Comparison of ENCODE assay signal across 8 cellular contexts in genomic region chr1:52348704-52349301, GRCh38. TPM values are rescaled to one million over a fixed set of nuclear protein-coding genes. Genes with fewer than 3 reads are reported as not detected.
DNase-seq lines count a peak whose midpoint lies in the region; ATAC-seq and TF ChIP-seq lines count a peak whose summit lies in the region.

No MANE protein-coding gene starts in this region.

- H3K4me1 Mint-ChIP-seq in T-cell: peaks cover 1 to 11% (median 5%) of the 10 kb centered on the region in 3 donors
- no peaks in the 10 kb centered on the region for H3K4me1 Mint-ChIP-seq in stimulated activated effector memory CD8-positive, alpha-beta T cell treated with anti-CD3 and anti-CD28 coated beads, Interleukin-12 subunit alpha, Interleukin-12 subunit beta, amount 100 ng/mL, for 72 hours

- H3K4me3 Mint-ChIP-seq in T-cell: no peak overlapping the region
- no peak overlapping the region for H3K4me3 Mint-ChIP-seq in stimulated activated effector memory CD8-positive, alpha-beta T cell treated with anti-CD3 and anti-CD28 coated beads, Interleukin-12 subunit alpha, Interleukin-12 subunit beta, amount 100 ng/mL, for 72 hours

- peaks cover 8% of the 10 kb centered on the region for H3K36me3 Mint-ChIP-seq in T-cell
- peaks cover 29% of the 10 kb centered on the region for H3K36me3 Mint-ChIP-seq in stimulated activated effector memory CD8-positive, alpha-beta T cell treated with anti-CD3 and anti-CD28 coated beads, Interleukin-12 subunit alpha, Interleukin-12 subunit beta, amount 100 ng/mL, for 72 hours

- ATAC-seq in T-cell (replicated peaks in 1 of 4) (peak in 2 of 4 experiments; percentile 20 to 35), HG02763 (IDR thresholded peaks at IDR 0.05; ENCODE audit: unreplicated experiment) (no peak)
- ATAC-seq in stimulated activated effector memory CD8-positive, alpha-beta T cell treated with anti-CD3 and anti-CD28 coated beads, Interleukin-12 subunit alpha, Interleukin-12 subunit beta, amount 100 ng/mL, for 72 hours: no peak

- peak overlapping the region; percentile 55 to 74 for H3K27ac Mint-ChIP-seq in T-cell
- H3K27ac Mint-ChIP-seq in stimulated activated effector memory CD8-positive, alpha-beta T cell treated with anti-CD3 and anti-CD28 coated beads, Interleukin-12 subunit alpha, Interleukin-12 subunit beta, amount 100 ng/mL, for 72 hours: peak overlapping the region; percentile 58

- no peaks in the 10 kb centered on the region for H3K4me1 ChIP-seq in cardiac muscle cell (ENCODE audit: low read depth)

- no peaks in the 10 kb centered on the region for H3K9me3 ChIP-seq in cardiac muscle cell (ENCODE audit: low read depth)

- CTCF ChIA-PET in T-cell (lab: Charles Lee): no interaction called here

- H3K27ac ChIP-seq in cardiac muscle cell: peak overlapping the region; percentile 81

- POLR2A ChIA-PET in T-cell (lab: Charles Lee): interaction anchor here (0.6 kb wide), 2 partner anchors 19 to 1234 kb away, joined by 3 to 6 read pairs; no protein-coding TSS in a partner anchor

- H3K27me3 ChIP-seq in cardiac muscle cell: no peaks in the 10 kb centered on the region

- no peak overlapping the region for H3K4me3 ChIP-seq in cardiac muscle cell

- DNase-seq in NCI-H510A treated with DMSO at 0.1 percent for 48 hours (lab: John Stamatoyannopoulos, UW) (peak; percentile 27), NCI-H510A (lab: John Stamatoyannopoulos, UW) (no peak), T-cell (no peak), cardiac muscle cell (ENCODE audit: low read depth in 1 of 2, low spot score in 1 of 2) (peak; percentile 57 to 70), OCI-M2 (lab: John Stamatoyannopoulos, UW; ENCODE audit: unreplicated experiment) (no peak)
- DNase-seq in stimulated activated effector memory CD8-positive, alpha-beta T cell treated with anti-CD3 and anti-CD28 coated beads, Interleukin-12 subunit alpha, Interleukin-12 subunit beta, amount 100 ng/mL, for 72 hours (ENCODE audit: low spot score in 2 of 2): no peak
- no peak for DNase-seq in stimulated activated CD4-positive, alpha-beta T cell treated with anti-CD3 and anti-CD28 coated beads, Interleukin-15, amount 100 ng/mL, for 24 hours

- no peaks in the 10 kb centered on the region for H3K9me3 Mint-ChIP-seq in T-cell
- H3K9me3 Mint-ChIP-seq in stimulated activated effector memory CD8-positive, alpha-beta T cell treated with anti-CD3 and anti-CD28 coated beads, Interleukin-12 subunit alpha, Interleukin-12 subunit beta, amount 100 ng/mL, for 72 hours: no peaks in the 10 kb centered on the region

- H3K27me3 Mint-ChIP-seq in T-cell: no peaks in the 10 kb centered on the region

- peak; percentile 41 for TF ChIP-seq CTCF in cardiac muscle cell (IDR thresholded peaks at IDR 0.05; ENCODE audit: low read depth, low read length)

- peaks cover 4% of the 10 kb centered on the region for H3K36me3 ChIP-seq in cardiac muscle cell

RNA-seq across cellular contexts. Expression of gene CC2D1B, which starts 17.2 kb away (rescaled TPM):
- total RNA-seq in T-cell (10 to 100 TPM; 59.7 to 87.3 (median 83.6) TPM), cardiac muscle cell (15.0 and 16.8 TPM in 2 replicates)
- 4.8 and 14.4 TPM in 2 replicates for polyA plus RNA-seq in cardiac muscle cell

RNA-seq across cellular contexts. Expression of gene ORC1, which starts 55.4 kb away (rescaled TPM):
- total RNA-seq in T-cell (1 to 10 TPM; 1.7 to 2.1 (median 2.0) TPM), cardiac muscle cell (2.2 and 4.5 TPM in 2 replicates)
- 3.4 and 4.6 TPM in 2 replicates for polyA plus RNA-seq in cardiac muscle cell

RNA-seq across cellular contexts. Expression of gene PRPF38A, which starts 55.6 kb away (rescaled TPM):
- total RNA-seq in T-cell (10 to 100 TPM; 58.6 to 66.1 (median 64.7) TPM), cardiac muscle cell (18.0 and 18.9 TPM in 2 replicates)
- 43.4 and 53.4 TPM in 2 replicates for polyA plus RNA-seq in cardiac muscle cell

Comparison
In these comparisons a context has a peak if more than half of its experiments do, and no peak if none do; other contexts are left out.
1. DNase-seq: peak in NCI-H510A treated with DMSO at 0.1 percent for 48 hours (single experiment) and cardiac muscle cell (2 of 2); none in NCI-H510A (single experiment), T-cell (0 of 34), stimulated activated effector memory CD8-positive, alpha-beta T cell treated with anti-CD3 and anti-CD28 coated beads, Interleukin-12 subunit alpha, Interleukin-12 subunit beta, amount 100 ng/mL, for 72 hours (0 of 2), OCI-M2 (single experiment) and stimulated activated CD4-positive, alpha-beta T cell treated with anti-CD3 and anti-CD28 coated beads, Interleukin-15, amount 100 ng/mL, for 24 hours (single experiment).